In genomic region chr7:29337628-29338116, GRCh38 we compare ENCODE assay signal across 10 cellular contexts.
DNase-seq lines count a peak whose midpoint lies in the region; ATAC-seq and TF ChIP-seq lines count a peak whose summit lies in the region.
"Had no signal": no experiment of that assay in that cellular context is flagged by ENCODE, and none has a peak within 500 bp of the region (broad histone marks: within the 10 kb centered on the region; RNA-seq: fewer than 3 reads in every experiment).

No MANE protein-coding gene starts in this region.

- peak in 5 of 10 experiments; percentile 1 to 51 (median 10) for DNase-seq in CD4-positive, alpha-beta T cell
- DNase-seq in NCI-H226 (peak; percentile 95), AG20443 (ENCODE audit: low spot score) (no peak), erythroblast (lab: John Stamatoyannopoulos, UW) (no peak), posterior cingulate gyrus (no peak), DMS79 (lab: John Stamatoyannopoulos, UW) (no peak)
- DNase-seq in activated naive CD8-positive, alpha-beta T cell treated with anti-CD3 and anti-CD28 coated beads, Interleukin-2, amount 50 U/mL, for 24 hours = peak; percentile 7
- DNase-seq: NCI-H187 treated with DMSO at 0.1 percent for 48 hours had no signal

- peak; percentile 93 for ATAC-seq in CD4-positive, alpha-beta T cell (ENCODE audit: poor library complexity)
- ATAC-seq in activated naive CD8-positive, alpha-beta T cell treated with anti-CD3 and anti-CD28 coated beads, Interleukin-2, amount 50 U/mL, for 24 hours = peak; percentile 65
- ATAC-seq: activated T-helper 17 cell treated with anti-CD3 and anti-CD28 coated beads, Interleukin-2, amount 50 U/mL, for 72 hours had no signal

- H3K9me3 ChIP-seq in CD4-positive, alpha-beta T cell (ENCODE audit: control insufficient read depth, low read length) = no peaks in the 10 kb centered on the region
- H3K9me3 ChIP-seq in mucosa of stomach (ENCODE audit: control insufficient read depth, low read length) = no peaks in the 10 kb centered on the region

- H3K27ac Mint-ChIP-seq in CD4-positive, alpha-beta T cell = peak overlapping the region; percentile 73
- H3K27ac Mint-ChIP-seq in activated naive CD8-positive, alpha-beta T cell treated with anti-CD3 and anti-CD28 coated beads, Interleukin-2, amount 50 U/mL, for 24 hours = peak overlapping the region; percentile 12
- H3K27ac Mint-ChIP-seq: activated T-helper 17 cell treated with anti-CD3 and anti-CD28 coated beads, Interleukin-2, amount 50 U/mL, for 72 hours had no signal

- POLR2A ChIA-PET in CD4-positive, alpha-beta T cell (lab: Charles Lee) = interaction anchor here (0.6 to 1.5 kb wide), 3 partner anchors 8 to 248 kb away, joined by 3 to 10 read pairs (median 3); no protein-coding TSS in a partner anchor

- H3K36me3 Mint-ChIP-seq in CD4-positive, alpha-beta T cell (ENCODE audit: low read depth) = no peaks in the 10 kb centered on the region
- H3K36me3 Mint-ChIP-seq in activated naive CD8-positive, alpha-beta T cell treated with anti-CD3 and anti-CD28 coated beads, Interleukin-2, amount 50 U/mL, for 24 hours (ENCODE audit: low read depth) = no peaks in the 10 kb centered on the region

- no peak overlapping the region for H3K27ac ChIP-seq in CD4-positive, alpha-beta T cell (ENCODE audit: low read depth, low read length)

- TF ChIP-seq POLR2A in erythroblast (IDR thresholded peaks at IDR 0.05; ENCODE audit: low read length) = no peak

- H3K4me3 ChIP-seq in mucosa of stomach (ENCODE audit: low read length) = peak overlapping the region; percentile 18

- peak overlapping the region; percentile 5 for H3K4me3 Mint-ChIP-seq in CD4-positive, alpha-beta T cell
- H3K4me3 Mint-ChIP-seq in activated naive CD8-positive, alpha-beta T cell treated with anti-CD3 and anti-CD28 coated beads, Interleukin-2, amount 50 U/mL, for 24 hours = peak overlapping the region; percentile 39
- H3K4me3 Mint-ChIP-seq: activated T-helper 17 cell treated with anti-CD3 and anti-CD28 coated beads, Interleukin-2, amount 50 U/mL, for 72 hours had no signal

- H3K4me1 ChIP-seq in mucosa of stomach (ENCODE audit: control insufficient read depth, insufficient read depth, low read length) = peaks cover 21% of the 10 kb centered on the region

- H3K9me3 Mint-ChIP-seq in CD4-positive, alpha-beta T cell = no peaks in the 10 kb centered on the region
- H3K9me3 Mint-ChIP-seq in activated naive CD8-positive, alpha-beta T cell treated with anti-CD3 and anti-CD28 coated beads, Interleukin-2, amount 50 U/mL, for 24 hours = no peaks in the 10 kb centered on the region
- H3K9me3 Mint-ChIP-seq: activated T-helper 17 cell treated with anti-CD3 and anti-CD28 coated beads, Interleukin-2, amount 50 U/mL, for 72 hours had no signal

- no peak overlapping the region for H3K9ac ChIP-seq in mucosa of stomach (ENCODE audit: low read length)

- no peaks in the 10 kb centered on the region for H3K27me3 ChIP-seq in CD4-positive, alpha-beta T cell (ENCODE audit: control insufficient read depth, insufficient read depth, low read length)
- no peaks in the 10 kb centered on the region for H3K27me3 ChIP-seq in mucosa of stomach (ENCODE audit: control insufficient read depth, insufficient read depth, low read length)

- no peak for TF ChIP-seq CTCF in CD4-positive, alpha-beta T cell (IDR thresholded peaks at IDR 0.05)

- CTCF ChIA-PET in CD4-positive, alpha-beta T cell (lab: Charles Lee) = no interaction called here

- H3K27me3 Mint-ChIP-seq in CD4-positive, alpha-beta T cell = no peaks in the 10 kb centered on the region
- H3K27me3 Mint-ChIP-seq in activated naive CD8-positive, alpha-beta T cell treated with anti-CD3 and anti-CD28 coated beads, Interleukin-2, amount 50 U/mL, for 24 hours = no peaks in the 10 kb centered on the region
- H3K27me3 Mint-ChIP-seq: activated T-helper 17 cell treated with anti-CD3 and anti-CD28 coated beads, Interleukin-2, amount 50 U/mL, for 72 hours had no signal

- H3K4me1 Mint-ChIP-seq in CD4-positive, alpha-beta T cell (ENCODE audit: low read depth) = peaks cover 36% of the 10 kb centered on the region
- peaks cover 22% of the 10 kb centered on the region for H3K4me1 Mint-ChIP-seq in activated naive CD8-positive, alpha-beta T cell treated with anti-CD3 and anti-CD28 coated beads, Interleukin-2, amount 50 U/mL, for 24 hours

- intact Hi-C loops in CD4-positive, alpha-beta T cell (cut with DNase I, micrococcal nuclease) = loop anchor here in 1 of 2 experiments (10.0 kb wide), 1 partner anchor 153 kb away; no protein-coding TSS in a partner anchor
- intact Hi-C loops in posterior cingulate gyrus (cut with DNase I) = no loop called here

- no peaks in the 10 kb centered on the region for H3K36me3 ChIP-seq in mucosa of stomach (ENCODE audit: control insufficient read depth, insufficient read depth, low read length)

Comparison
In these comparisons a context has a peak if more than half of its experiments do, and no peak if none do; other contexts are left out.
1. DNase-seq: peak in NCI-H226 (single experiment) and activated naive CD8-positive, alpha-beta T cell treated with anti-CD3 and anti-CD28 coated beads, Interleukin-2, amount 50 U/mL, for 24 hours (single experiment); none in AG20443 (single experiment), erythroblast (0 of 2), posterior cingulate gyrus (0 of 10) and DMS79 (single experiment).